Comparison of ENCODE assay signal across 2 cellular contexts in genomic region chr18:56258178-56258577, GRCh38.
A peak's percentile ranks its signal among the peaks of the same experiment; 100 is the strongest.
TF ChIP-seq lines count a peak whose summit lies in the region.

No MANE protein-coding gene starts in this region.

TF ChIP-seq in IMR-90, 13 proteins besides CTCF, POLR2A, EP300 and RAD21 (continued from another document):
- TF ChIP-seq BHLHE40 (IDR thresholded peaks at IDR 0.05; ENCODE audit: low read depth, low read length) = no peak

TF ChIP-seq in GM12878, 131 proteins besides CTCF, POLR2A, EP300 and RAD21 (continued from another document):
- TF ChIP-seq PKNOX1 (IDR thresholded peaks at IDR 0.05) (0 out of 2 replicates have a peak, but pooled peaks have one; percentile 8), ZNF384 (IDR thresholded peaks at IDR 0.05; ENCODE audit: borderline replicate concordance, low read depth, low read length) (peak; percentile 42; the same call in 1 of the 2 replicates), MTA2 (IDR thresholded peaks at IDR 0.05; ENCODE audit: low read depth) (peak; percentile 37; the same call in 1 of the 2 replicates), HDAC6 (IDR thresholded peaks at IDR 0.05; ENCODE audit: unreplicated experiment) (no peak), CBFB (IDR thresholded peaks at IDR 0.05; ENCODE audit: low read depth) (no peak), CEBPB (IDR thresholded peaks at IDR 0.05; ENCODE audit: borderline replicate concordance in 1 of 2, low read depth in 2 of 2, low read length in 2 of 2) (peak in 1 of 2 experiments; percentile 82; a peak in 2 of 4 replicates), RELB (IDR thresholded peaks at IDR 0.05; ENCODE audit: low read depth) (0 out of 2 replicates have a peak, but pooled peaks have one; percentile 40), MEF2A (IDR thresholded peaks at IDR 0.05; ENCODE audit: insufficient read depth, low read depth, low read length) (no peak)
